24 cellular contexts compared by ENCODE assay signal in genomic region chr14:85798852-85799251, GRCh38.
"Had no signal": no experiment of that assay in that cellular context is flagged by ENCODE, and none has a peak within 500 bp of the region (broad histone marks: within the 10 kb centered on the region; RNA-seq: fewer than 3 reads in every experiment).

No MANE protein-coding gene starts in this region.

- FAIRE-seq: HTR-8/SVneo, K562 had no signal

- H3K36me3 ChIP-seq: Peyer's patch, SJCRH30 had no signal

- H3K4me1 ChIP-seq: Peyer's patch, SJCRH30 had no signal

- ATAC-seq: K562, Right ventricle myocardium inferior had no signal

- DNase-seq: Kasumi-1; NCI-H1092; NCI-H1105 treated with DMSO at 0.1 percent for 48 hours; NCI-H1417 treated with DMSO at 0.1 percent for 48 hours; NCI-H146; NCI-H1694 treated with DMSO at 0.1 percent for 48 hours; NCI-H1930; NCI-H2081; NCI-H2107; NCI-H2227 treated with DMSO at 0.1 percent for 48 hours; NCI-H524; NCI-H526 treated with DMSO at 0.1 percent for 48 hours; NCI-H774; NK-92 treated with Interleukin-12 subunit alpha and Interleukin-12 subunit beta, amount 100 ng/mL, for 24 hours; PC-9; Peyer's patch; SHP77 treated with DMSO at 0.1 percent for 48 hours; SJCRH30 had no signal

- H3K4me3 Mint-ChIP-seq: IgD-negative memory B cell had no signal

- H3K36me3 Mint-ChIP-seq: IgD-negative memory B cell had no signal

- H3K27me3 ChIP-seq: Peyer's patch, SJCRH30 had no signal

- H3K9me3 ChIP-seq: Peyer's patch, SJCRH30 had no signal

- H2AFZ ChIP-seq: PC-9 had no signal

- H3K27ac ChIP-seq: HL-60, KMS-11, PC-9, Peyer's patch, SJCRH30 had no signal

- H3K4me1 Mint-ChIP-seq: IgD-negative memory B cell had no signal

- H3K4me3 ChIP-seq: K562, PC-9, Peyer's patch, SJCRH30 had no signal

- H3K27me3 Mint-ChIP-seq: IgD-negative memory B cell had no signal

- H3K27ac Mint-ChIP-seq: IgD-negative memory B cell had no signal

- H3K9ac ChIP-seq: KMS-11 had no signal

- H3K4me2 ChIP-seq: KMS-11, PC-9 had no signal
